20 cellular contexts compared by ENCODE assay signal in genomic region chr22:22742641-22743040, GRCh38.
DNase-seq lines count a peak whose midpoint lies in the region; ATAC-seq, FAIRE-seq and TF ChIP-seq lines count a peak whose summit lies in the region.
"Had no signal": no experiment of that assay in that cellular context is flagged by ENCODE, and none has a peak within 500 bp of the region (broad histone marks: within the 10 kb centered on the region; RNA-seq: fewer than 3 reads in every experiment).

No MANE protein-coding gene starts in this region.

- H3K9me1 ChIP-seq in K562 (ENCODE audit: control insufficient read depth, insufficient read depth, low read length) = no peaks in the 10 kb centered on the region

- no peaks in the 10 kb centered on the region for H3K36me3 Mint-ChIP-seq in CD8-positive, alpha-beta T cell
- H3K36me3 Mint-ChIP-seq: CD14-positive monocyte; CD4-positive, alpha-beta memory T cell; CD4-positive, CD25-positive, alpha-beta regulatory T cell had no signal

- H3K9me3 ChIP-seq in BLaER1 treated with 17β-estradiol and CSF1 and Interleukin-3, amounts not matched to agents 10 nM and 100 nM (replicated peaks in 1 of 11) = no peaks in the 10 kb centered on the region
- no peaks in the 10 kb centered on the region for H3K9me3 ChIP-seq in K562 (replicated peaks; ENCODE audit: control insufficient read depth, insufficient read depth, low read depth, low read length)
- H3K9me3 ChIP-seq in CD8-positive, alpha-beta T cell (ENCODE audit: low read length) = no peaks in the 10 kb centered on the region
- H3K9me3 ChIP-seq: BE2C, Caco-2 had no signal

- CTCF ChIA-PET in K562 (lab: Yijun Ruan, JAX; ENCODE audit: low intra/inter-chr PET ratio) = interaction anchor here (0.9 to 1.8 kb wide), 3 partner anchors 9 to 69 kb away, joined by 3 to 4 read pairs (median 4); no protein-coding TSS in a partner anchor
- CTCF ChIA-PET in CD8-positive, alpha-beta T cell (lab: Charles Lee) = interaction anchor here (1.1 to 8.7 kb wide), 3 partner anchors 11 to 139 kb away, joined by 5 to 189 read pairs (median 9); no protein-coding TSS in a partner anchor

- under 1% methylated on average over 2 of the region's 2 CpGs for WGBS in K562 (ENCODE audit: insufficient coverage, low coverage, missing lambda C conversion rate)

- peaks cover 21% of the 10 kb centered on the region for H3K4me1 Mint-ChIP-seq in CD8-positive, alpha-beta T cell (ENCODE audit: low read depth)

- no peaks in the 10 kb centered on the region for H3K79me2 ChIP-seq in K562 (ENCODE audit: control insufficient read depth, insufficient read depth, low read length)

- DNase-seq in K562 (ENCODE audit: extremely low read depth in 1 of 4, low spot score in 3 of 4) (no peak), middle frontal gyrus (ENCODE audit: extremely low spot score, low spot score) (no peak)
- DNase-seq in CD8-positive, alpha-beta T cell = no peak
- DNase-seq: 8988T; ACHN; BE2C; C1 segment of cervical spinal cord; Caco-2; Calu3; CD4-positive, alpha-beta memory T cell; CD4-positive, CD25-positive, alpha-beta regulatory T cell; DMS79 treated with DMSO at 0.1 percent for 48 hours; GF-D8 had no signal

- no peak for TF ChIP-seq RAD21 in K562 (CRISPR knock-in tag; conservative IDR thresholded peaks at IDR 0.05 in 1 of 2, IDR thresholded peaks at IDR 0.05 in 1 of 2)

- H3K4me2 ChIP-seq in BLaER1 treated with 17β-estradiol and CSF1 and Interleukin-3, amounts not matched to agents 10 nM and 100 nM = peak overlapping the region in 7 of 11 experiments; percentile 11 to 60 (median 47); a peak in 12 of 22 replicates
- no peak overlapping the region for H3K4me2 ChIP-seq in K562 (ENCODE audit: insufficient read depth, low read length)

- peaks cover 20 to 48% (median 40%) of the 10 kb centered on the region in 10 experiments for H3K4me1 ChIP-seq in BLaER1 treated with 17β-estradiol and CSF1 and Interleukin-3, amounts not matched to agents 10 nM and 100 nM
- no peaks in the 10 kb centered on the region; a peak in 1 of 5 replicates for H3K4me1 ChIP-seq in K562 (replicated peaks in 1 of 2; ENCODE audit: control insufficient read depth in 2 of 2, insufficient read depth in 2 of 2, low read length in 2 of 2)
- no peaks in the 10 kb centered on the region for H3K4me1 ChIP-seq in CD8-positive, alpha-beta T cell (ENCODE audit: insufficient read depth, low read length)
- H3K4me1 ChIP-seq: BE2C, Caco-2 had no signal

- TF ChIP-seq CTCF in K562 (IDR thresholded peaks at IDR 0.05 in 2 of 3, conservative IDR thresholded peaks at IDR 0.05 in 1 of 3; ENCODE audit: insufficient read depth in 2 of 3, low read depth in 1 of 3, low read length in 3 of 3) = no peak
- TF ChIP-seq CTCF in CD8-positive, alpha-beta T cell (IDR thresholded peaks at IDR 0.05) = no peak

- no peak for TF ChIP-seq EP300 in K562 (IDR thresholded peaks at IDR 0.05; ENCODE audit: low read length)

- peaks cover 17% of the 10 kb centered on the region for H3K27me3 Mint-ChIP-seq in CD8-positive, alpha-beta T cell (ENCODE audit: low read depth)

- no peak overlapping the region for H3K4me3 Mint-ChIP-seq in CD8-positive, alpha-beta T cell
- H3K4me3 Mint-ChIP-seq: CD14-positive monocyte; CD4-positive, alpha-beta memory T cell; CD4-positive, CD25-positive, alpha-beta regulatory T cell had no signal

- FAIRE-seq in K562 (lab: Jason Lieb, UNC) = no peak
- FAIRE-seq: A204.1, D721Med, G401.6, GM18507 had no signal

- H3K27ac ChIP-seq in BLaER1 treated with 17β-estradiol and CSF1 and Interleukin-3, amounts not matched to agents 10 nM and 100 nM = no peak overlapping the region
- H3K27ac ChIP-seq in K562 (ENCODE audit: extremely low read depth, low read depth, low read length) = no peak overlapping the region
- H3K27ac ChIP-seq in CD8-positive, alpha-beta T cell (ENCODE audit: low read depth, low read length) = no peak overlapping the region

- in situ Hi-C loops in K562 (cut with MboI) = no loop called here

- H3K9ac ChIP-seq in BLaER1 treated with 17β-estradiol and CSF1 and Interleukin-3, amounts not matched to agents 10 nM and 100 nM = no peak overlapping the region
- H3K9ac ChIP-seq in K562 (ENCODE audit: insufficient read depth in 1 of 2, low read depth in 2 of 2, low read length in 2 of 2) = no peak overlapping the region

- no peaks in the 10 kb centered on the region for H3K9me3 Mint-ChIP-seq in CD8-positive, alpha-beta T cell
- H3K9me3 Mint-ChIP-seq: CD14-positive monocyte; CD4-positive, alpha-beta memory T cell; CD4-positive, CD25-positive, alpha-beta regulatory T cell had no signal

- H3K4me3 ChIP-seq in BLaER1 treated with 17β-estradiol and CSF1 and Interleukin-3, amounts not matched to agents 10 nM and 100 nM = no peak overlapping the region
- H3K4me3 ChIP-seq in K562 = no peak overlapping the region
- H3K4me3 ChIP-seq in CD8-positive, alpha-beta T cell (ENCODE audit: low read depth, low read length) = no peak overlapping the region

- H3K27ac Mint-ChIP-seq in CD8-positive, alpha-beta T cell = no peak overlapping the region
- H3K27ac Mint-ChIP-seq: CD14-positive monocyte; CD4-positive, alpha-beta memory T cell; CD4-positive, CD25-positive, alpha-beta regulatory T cell had no signal

- no peaks in the 10 kb centered on the region for H3K36me3 ChIP-seq in BLaER1 treated with 17β-estradiol and CSF1 and Interleukin-3, amounts not matched to agents 10 nM and 100 nM
- no peaks in the 10 kb centered on the region for H3K36me3 ChIP-seq in K562 (ENCODE audit: control insufficient read depth, insufficient read depth, low read length)
- no peaks in the 10 kb centered on the region for H3K36me3 ChIP-seq in CD8-positive, alpha-beta T cell (ENCODE audit: insufficient read depth, low read length)
- H3K36me3 ChIP-seq: BE2C had no signal

- H3K27me3 ChIP-seq in BLaER1 treated with 17β-estradiol and CSF1 and Interleukin-3, amounts not matched to agents 10 nM and 100 nM = no peaks in the 10 kb centered on the region
- peaks cover 8 to 26% of the 10 kb centered on the region in 2 experiments; a peak in 3 of 5 replicates for H3K27me3 ChIP-seq in K562 (ENCODE audit: control insufficient read depth in 2 of 2, insufficient read depth in 2 of 2, low read length in 2 of 2)
- no peaks in the 10 kb centered on the region for H3K27me3 ChIP-seq in CD8-positive, alpha-beta T cell (ENCODE audit: insufficient read depth, low read length)

- intact Hi-C loops in K562 (cut with micrococcal nuclease) = no loop called here
- intact Hi-C loops in CD8-positive, alpha-beta T cell (cut with DNase I, micrococcal nuclease) = no loop called here

- POLR2A ChIA-PET in K562 (lab: Yijun Ruan, JAX) = interaction anchor here (0.6 to 5.3 kb wide), 15 partner anchors 9 to 271 kb away, joined by 3 to 41 read pairs (median 3); no protein-coding TSS in a partner anchor
- POLR2A ChIA-PET in CD8-positive, alpha-beta T cell (lab: Charles Lee) = interaction anchor here (1.0 kb wide), 1 partner anchor 55 kb away, joined by 3 read pairs; no protein-coding TSS in a partner anchor

- BruUV-seq in K562 (replicated peaks; lab: Mats Ljungman, UMichigan) = no TSS peak

- H2AFZ ChIP-seq in K562 (ENCODE audit: low read depth, low read length) = no peak overlapping the region

- ATAC-seq in K562 (no peak), HG03045 (IDR thresholded peaks at IDR 0.05; ENCODE audit: unreplicated experiment) (no peak)
- ATAC-seq in CD8-positive, alpha-beta T cell = no peak

- H4K20me1 ChIP-seq in BLaER1 treated with 17β-estradiol and CSF1 and Interleukin-3, amounts not matched to agents 10 nM and 100 nM = no peaks in the 10 kb centered on the region; a peak in 1 of 22 replicates
- H4K20me1 ChIP-seq in K562 (replicated peaks; ENCODE audit: control insufficient read depth, insufficient read depth, low read length) = peaks cover 14% of the 10 kb centered on the region; the same call in 1 of the 2 replicates

- no peak for TF ChIP-seq POLR2A in K562 (conservative IDR thresholded peaks at IDR 0.05)

TF ChIP-seq in K562, 482 proteins besides CTCF, POLR2A, EP300 and RAD21 (continues in another document):
- TF ChIP-seq RNF219 (CRISPR knock-in tag; IDR thresholded peaks at IDR 0.05) (no peak), ZNF239 (CRISPR knock-in tag; IDR thresholded peaks at IDR 0.05) (no peak), STAT6 (CRISPR knock-in tag; IDR thresholded peaks at IDR 0.05) (0 out of 2 replicates have a peak, but pooled peaks have one; percentile 23), KAT2B (IDR thresholded peaks at IDR 0.05; ENCODE audit: low read depth, low read length) (no peak), FOXA3 (CRISPR knock-in tag; conservative IDR thresholded peaks at IDR 0.05 in 1 of 2, IDR thresholded peaks at IDR 0.05 in 1 of 2) (no peak)
